1 cellular context compared by ENCODE assay signal in the genomic region with DNA sequence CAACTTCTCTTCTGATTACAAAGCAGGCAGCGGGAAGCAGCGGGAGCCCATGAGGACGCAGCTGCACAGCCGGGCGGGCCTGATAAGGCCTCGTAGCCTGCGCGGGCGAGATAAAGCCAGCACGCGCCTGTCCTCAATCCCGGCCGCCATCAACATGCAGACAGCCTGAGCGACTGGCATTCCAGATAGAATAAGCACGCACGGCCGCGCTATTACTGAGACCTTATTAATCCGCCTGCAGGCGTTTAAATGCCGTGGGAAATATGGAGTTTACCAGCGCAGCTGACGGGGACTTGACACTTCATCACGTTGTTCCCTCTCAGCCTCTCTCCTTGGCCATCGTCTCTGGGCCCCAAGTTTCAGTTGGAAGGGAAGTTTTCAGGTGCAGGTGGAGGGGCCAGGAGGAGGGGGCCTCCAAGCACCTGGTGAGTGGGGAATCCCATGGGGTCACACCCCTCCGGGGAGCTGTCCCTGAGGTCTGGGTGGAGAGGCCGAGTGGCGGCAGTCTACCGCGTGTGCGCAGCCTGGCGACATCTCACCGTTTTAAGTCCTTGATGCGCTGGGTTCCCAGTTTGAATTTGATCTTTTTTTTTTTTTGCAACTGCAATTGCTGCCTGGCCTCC.
TF ChIP-seq lines count a peak whose summit lies in the region.

No MANE protein-coding gene starts in this region.

TF ChIP-seq in K562, 482 proteins besides CTCF, POLR2A, EP300 and RAD21 (continued from another document and continues in another):
- TF ChIP-seq, protein P1, sequence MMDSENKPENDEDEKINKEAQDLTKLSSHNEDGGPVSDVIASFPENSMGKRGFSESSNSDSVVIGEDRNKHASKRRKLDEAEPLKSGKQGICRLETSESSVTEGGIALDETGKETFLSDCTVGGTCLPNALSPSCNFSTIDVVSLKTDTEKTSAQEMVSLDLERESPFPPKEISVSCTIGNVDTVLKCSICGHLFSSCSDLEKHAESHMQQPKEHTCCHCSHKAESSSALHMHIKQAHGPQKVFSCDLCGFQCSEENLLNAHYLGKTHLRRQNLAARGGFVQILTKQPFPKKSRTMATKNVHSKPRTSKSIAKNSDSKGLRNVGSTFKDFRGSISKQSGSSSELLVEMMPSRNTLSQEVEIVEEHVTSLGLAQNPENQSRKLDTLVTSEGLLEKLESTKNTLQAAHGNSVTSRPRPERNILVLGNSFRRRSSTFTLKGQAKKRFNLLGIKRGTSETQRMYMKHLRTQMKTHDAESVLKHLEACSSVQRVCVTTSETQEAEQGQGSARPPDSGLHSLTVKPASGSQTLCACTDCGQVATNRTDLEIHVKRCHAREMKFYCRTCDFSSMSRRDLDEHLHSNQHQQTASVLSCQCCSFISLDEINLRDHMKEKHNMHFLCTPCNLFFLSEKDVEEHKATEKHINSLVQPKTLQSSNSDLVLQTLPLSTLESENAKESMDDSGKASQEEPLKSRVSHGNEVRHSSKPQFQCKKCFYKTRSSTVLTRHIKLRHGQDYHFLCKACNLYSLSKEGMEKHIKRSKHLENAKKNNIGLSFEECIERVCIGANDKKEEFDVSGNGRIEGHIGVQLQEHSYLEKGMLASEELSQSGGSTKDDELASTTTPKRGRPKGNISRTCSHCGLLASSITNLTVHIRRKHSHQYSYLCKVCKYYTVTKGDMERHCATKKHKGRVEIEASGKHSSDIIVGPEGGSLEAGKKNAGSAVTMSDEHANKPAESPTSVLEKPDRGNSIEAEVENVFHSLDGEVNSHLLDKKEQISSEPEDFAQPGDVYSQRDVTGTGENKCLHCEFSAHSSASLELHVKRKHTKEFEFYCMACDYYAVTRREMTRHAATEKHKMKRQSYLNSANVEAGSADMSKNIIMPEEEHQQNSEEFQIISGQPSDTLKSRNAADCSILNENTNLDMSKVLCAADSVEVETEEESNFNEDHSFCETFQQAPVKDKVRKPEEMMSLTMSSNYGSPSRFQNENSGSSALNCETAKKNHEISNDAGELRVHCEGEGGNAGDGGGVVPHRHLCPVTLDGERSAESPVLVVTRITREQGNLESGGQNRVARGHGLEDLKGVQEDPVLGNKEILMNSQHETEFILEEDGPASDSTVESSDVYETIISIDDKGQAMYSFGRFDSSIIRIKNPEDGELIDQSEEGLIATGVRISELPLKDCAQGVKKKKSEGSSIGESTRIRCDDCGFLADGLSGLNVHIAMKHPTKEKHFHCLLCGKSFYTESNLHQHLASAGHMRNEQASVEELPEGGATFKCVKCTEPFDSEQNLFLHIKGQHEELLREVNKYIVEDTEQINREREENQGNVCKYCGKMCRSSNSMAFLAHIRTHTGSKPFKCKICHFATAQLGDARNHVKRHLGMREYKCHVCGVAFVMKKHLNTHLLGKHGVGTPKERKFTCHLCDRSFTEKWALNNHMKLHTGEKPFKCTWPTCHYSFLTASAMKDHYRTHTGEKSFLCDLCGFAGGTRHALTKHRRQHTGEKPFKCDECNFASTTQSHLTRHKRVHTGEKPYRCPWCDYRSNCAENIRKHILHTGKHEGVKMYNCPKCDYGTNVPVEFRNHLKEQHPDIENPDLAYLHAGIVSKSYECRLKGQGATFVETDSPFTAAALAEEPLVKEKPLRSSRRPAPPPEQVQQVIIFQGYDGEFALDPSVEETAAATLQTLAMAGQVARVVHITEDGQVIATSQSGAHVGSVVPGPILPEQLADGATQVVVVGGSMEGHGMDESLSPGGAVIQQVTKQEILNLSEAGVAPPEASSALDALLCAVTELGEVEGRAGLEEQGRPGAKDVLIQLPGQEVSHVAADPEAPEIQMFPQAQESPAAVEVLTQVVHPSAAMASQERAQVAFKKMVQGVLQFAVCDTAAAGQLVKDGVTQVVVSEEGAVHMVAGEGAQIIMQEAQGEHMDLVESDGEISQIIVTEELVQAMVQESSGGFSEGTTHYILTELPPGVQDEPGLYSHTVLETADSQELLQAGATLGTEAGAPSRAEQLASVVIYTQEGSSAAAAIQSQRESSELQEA (IDR thresholded peaks at IDR 0.05; ENCODE audit: low read depth), result no peak
- TF ChIP-seq, protein P2, sequence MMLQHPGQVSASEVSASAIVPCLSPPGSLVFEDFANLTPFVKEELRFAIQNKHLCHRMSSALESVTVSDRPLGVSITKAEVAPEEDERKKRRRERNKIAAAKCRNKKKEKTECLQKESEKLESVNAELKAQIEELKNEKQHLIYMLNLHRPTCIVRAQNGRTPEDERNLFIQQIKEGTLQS (IDR thresholded peaks at IDR 0.05), result peak; percentile 69
- TF ChIP-seq, protein P2 (CRISPR knock-in tag; conservative IDR thresholded peaks at IDR 0.05), result 0 out of 2 replicates have a peak, but pooled peaks have one; percentile 37
- TF ChIP-seq MTA1 (IDR thresholded peaks at IDR 0.05; ENCODE audit: borderline replicate concordance) (peak; percentile 85), ZNF766 (CRISPR knock-in tag; conservative IDR thresholded peaks at IDR 0.05) (peak; percentile 99), U2AF1 (optimal IDR thresholded peaks at IDR 0.05; ENCODE audit: low read depth, low read length) (no peak), SNAPC5 (CRISPR knock-in tag; IDR thresholded peaks at IDR 0.05) (no peak), CCNT2 (IDR thresholded peaks at IDR 0.05; ENCODE audit: borderline replicate concordance, extremely low read depth, insufficient read length, low read depth, low read length) (peak; percentile 100), ESRRA (IDR thresholded peaks at IDR 0.05; ENCODE audit: borderline replicate concordance, low read depth) (peak; percentile 60; the same call in 1 of the 2 replicates), FOSL1 (tag; conservative IDR thresholded peaks at IDR 0.05) (peak; percentile 89), E2F3 (CRISPR knock-in tag; IDR thresholded peaks at IDR 0.05) (peak; percentile 96), ZNF764 (CRISPR knock-in tag; IDR thresholded peaks at IDR 0.05; ENCODE audit: low read depth) (no peak), ZNF324 (CRISPR knock-in tag; IDR thresholded peaks at IDR 0.05) (peak; percentile 62), FOXK2 (conservative IDR thresholded peaks at IDR 0.05 in 1 of 2, IDR thresholded peaks at IDR 0.05 in 1 of 2; ENCODE audit: low read depth in 2 of 2) (peak; percentile 94 to 98), HLTF (IDR thresholded peaks at IDR 0.05) (peak; percentile 80), RFX1 (IDR thresholded peaks at IDR 0.05) (no peak), L3MBTL2 (IDR thresholded peaks at IDR 0.05) (peak; percentile 99), NONO (IDR thresholded peaks at IDR 0.05; ENCODE audit: low read depth in 2 of 2, low read length in 1 of 2) (peak in 1 of 2 experiments; percentile 97; a peak in 2 of 4 replicates), MAZ (CRISPR knock-in tag; conservative IDR thresholded peaks at IDR 0.05 in 1 of 2, IDR thresholded peaks at IDR 0.05 in 1 of 2) (peak; percentile 78 to 93), GTF2E2 (tag; IDR thresholded peaks at IDR 0.05) (no peak), GMEB1 (CRISPR knock-in tag; IDR thresholded peaks at IDR 0.05) (peak; percentile 75), MCM5 (IDR thresholded peaks at IDR 0.05; ENCODE audit: low read depth) (no peak), DNMT1 (IDR thresholded peaks at IDR 0.05) (no peak), THRB (CRISPR knock-in tag; conservative IDR thresholded peaks at IDR 0.05) (peak; percentile 86)
- TF ChIP-seq, protein P3, sequence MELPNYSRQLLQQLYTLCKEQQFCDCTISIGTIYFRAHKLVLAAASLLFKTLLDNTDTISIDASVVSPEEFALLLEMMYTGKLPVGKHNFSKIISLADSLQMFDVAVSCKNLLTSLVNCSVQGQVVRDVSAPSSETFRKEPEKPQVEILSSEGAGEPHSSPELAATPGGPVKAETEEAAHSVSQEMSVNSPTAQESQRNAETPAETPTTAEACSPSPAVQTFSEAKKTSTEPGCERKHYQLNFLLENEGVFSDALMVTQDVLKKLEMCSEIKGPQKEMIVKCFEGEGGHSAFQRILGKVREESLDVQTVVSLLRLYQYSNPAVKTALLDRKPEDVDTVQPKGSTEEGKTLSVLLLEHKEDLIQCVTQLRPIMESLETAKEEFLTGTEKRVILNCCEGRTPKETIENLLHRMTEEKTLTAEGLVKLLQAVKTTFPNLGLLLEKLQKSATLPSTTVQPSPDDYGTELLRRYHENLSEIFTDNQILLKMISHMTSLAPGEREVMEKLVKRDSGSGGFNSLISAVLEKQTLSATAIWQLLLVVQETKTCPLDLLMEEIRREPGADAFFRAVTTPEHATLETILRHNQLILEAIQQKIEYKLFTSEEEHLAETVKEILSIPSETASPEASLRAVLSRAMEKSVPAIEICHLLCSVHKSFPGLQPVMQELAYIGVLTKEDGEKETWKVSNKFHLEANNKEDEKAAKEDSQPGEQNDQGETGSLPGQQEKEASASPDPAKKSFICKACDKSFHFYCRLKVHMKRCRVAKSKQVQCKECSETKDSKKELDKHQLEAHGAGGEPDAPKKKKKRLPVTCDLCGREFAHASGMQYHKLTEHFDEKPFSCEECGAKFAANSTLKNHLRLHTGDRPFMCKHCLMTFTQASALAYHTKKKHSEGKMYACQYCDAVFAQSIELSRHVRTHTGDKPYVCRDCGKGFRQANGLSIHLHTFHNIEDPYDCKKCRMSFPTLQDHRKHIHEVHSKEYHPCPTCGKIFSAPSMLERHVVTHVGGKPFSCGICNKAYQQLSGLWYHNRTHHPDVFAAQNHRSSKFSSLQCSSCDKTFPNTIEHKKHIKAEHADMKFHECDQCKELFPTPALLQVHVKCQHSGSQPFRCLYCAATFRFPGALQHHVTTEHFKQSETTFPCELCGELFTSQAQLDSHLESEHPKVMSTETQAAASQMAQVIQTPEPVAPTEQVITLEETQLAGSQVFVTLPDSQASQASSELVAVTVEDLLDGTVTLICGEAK (IDR thresholded peaks at IDR 0.05), result no peak; the same call in 1 of the 2 replicates
- TF ChIP-seq, protein P3 (CRISPR knock-in tag; IDR thresholded peaks at IDR 0.05), result no peak
- TF ChIP-seq, protein P4, sequence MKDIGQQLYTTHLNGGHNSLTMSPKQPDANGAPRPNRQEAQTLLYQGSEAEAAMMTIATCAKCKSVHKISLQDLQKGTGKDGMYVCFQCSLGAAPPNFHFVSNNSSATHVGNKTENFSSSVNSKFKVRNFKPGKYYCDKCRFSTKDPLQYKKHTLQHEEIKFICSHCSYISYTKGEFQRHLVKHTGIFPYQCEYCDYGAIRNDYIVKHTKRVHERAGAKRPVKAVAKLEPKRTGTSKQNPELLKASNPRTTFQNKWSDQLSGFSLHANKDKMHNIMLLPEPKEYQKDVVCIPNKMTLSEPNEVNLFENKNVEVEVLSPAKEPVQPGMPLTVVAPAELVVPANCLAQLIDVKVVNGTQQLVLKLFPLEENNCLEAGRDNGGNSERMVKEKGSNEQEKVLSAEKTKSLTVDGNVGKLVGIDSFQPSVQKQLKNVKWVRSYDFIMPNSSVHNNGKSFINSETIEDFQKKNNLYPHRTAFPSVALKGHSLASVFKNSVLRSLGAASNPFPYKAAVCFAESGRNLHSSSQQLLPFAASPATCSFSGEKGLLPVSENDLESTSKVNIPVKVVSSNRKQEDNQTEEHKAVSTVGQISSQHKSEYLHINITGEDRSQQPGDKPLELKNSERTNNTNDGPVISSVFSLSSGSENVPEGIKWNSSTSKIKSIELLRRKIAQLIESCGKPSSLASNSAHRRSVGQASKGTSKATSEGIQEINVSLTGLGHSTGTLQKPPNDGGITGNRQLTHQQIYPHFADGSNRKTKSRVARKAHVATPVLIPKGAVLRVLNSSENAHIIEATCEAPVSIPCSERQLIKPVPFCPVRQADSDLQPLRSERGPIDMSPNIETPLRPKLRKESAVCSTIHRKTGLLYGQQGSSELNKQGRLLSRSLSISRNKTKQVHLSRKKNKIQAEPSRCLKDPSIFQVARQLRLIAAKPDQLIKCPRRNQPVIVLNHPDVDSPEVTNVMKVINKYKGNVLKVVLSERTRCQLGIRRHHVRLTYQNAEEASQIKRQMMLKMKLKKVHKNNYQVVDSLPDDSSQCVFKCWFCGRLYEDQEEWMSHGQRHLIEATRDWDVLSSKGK (CRISPR knock-in tag; IDR thresholded peaks at IDR 0.05), result no peak
